9 cellular contexts compared by ENCODE assay signal in the genomic region with DNA sequence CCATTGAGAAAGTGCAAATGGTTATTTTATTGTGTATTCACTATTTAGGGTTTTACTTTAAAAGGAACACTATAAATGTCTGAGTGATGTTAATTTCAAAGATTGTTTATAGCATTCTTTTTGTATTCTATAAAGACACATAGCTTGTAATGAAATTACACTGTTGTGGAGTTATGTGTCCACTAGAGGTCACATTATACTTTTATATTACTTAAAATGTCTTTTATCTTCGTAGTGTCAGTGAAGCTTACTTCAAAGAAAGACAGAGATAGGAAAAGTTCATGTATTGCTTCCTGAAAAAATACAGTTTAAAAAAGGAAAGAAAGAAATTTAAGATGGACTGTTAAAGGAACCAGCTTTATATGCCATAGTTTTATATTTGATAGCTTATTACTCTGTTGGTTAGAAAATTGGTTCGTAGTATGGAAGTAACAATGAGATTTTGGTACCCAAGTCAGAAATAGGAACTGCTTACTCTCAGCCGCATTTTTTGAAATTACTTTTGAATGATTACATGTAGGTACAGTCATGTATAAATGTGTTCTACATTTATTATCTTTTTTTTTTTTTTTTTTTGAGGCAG. TPM values are rescaled to one million over a fixed set of nuclear protein-coding genes. Genes with fewer than 3 reads are reported as not detected.
DNase-seq lines count a peak whose midpoint lies in the region; ATAC-seq and TF ChIP-seq lines count a peak whose summit lies in the region.
"Had no signal": no experiment of that assay in that cellular context is flagged by ENCODE, and none has a peak within 500 bp of the region (broad histone marks: within the 10 kb centered on the region; RNA-seq: fewer than 3 reads in every experiment).

No MANE protein-coding gene starts in this region.

- H3K4me3 ChIP-seq in astrocyte of the cerebellum (ENCODE audit: low read depth, low read length) (no peak overlapping the region), right lobe of liver (no peak overlapping the region)
- H3K4me3 ChIP-seq: SK-N-MC had no signal

- H3K27me3 ChIP-seq in right lobe of liver = no peaks in the 10 kb centered on the region

- DNase-seq in GM03348 (ENCODE audit: low spot score) = peak; percentile 47
- peak; percentile 35 for DNase-seq in M059J (ENCODE audit: low read depth)
- no peak for DNase-seq in astrocyte of the cerebellum (ENCODE audit: low read depth)
- DNase-seq in right lobe of liver = no peak
- no peak for DNase-seq in NCI-H128 (lab: John Stamatoyannopoulos, UW; ENCODE audit: unreplicated experiment)
- no peak for DNase-seq in activated T-cell treated with anti-CD3 and anti-CD28 coated beads for 4 hours
- no peak for DNase-seq in NCI-H446 treated with DMSO at 0.1 percent for 48 hours (lab: John Stamatoyannopoulos, UW)
- no peak for DNase-seq in activated gamma-delta T cell treated with Interleukin-2 at 50 U/mL for 16 hours

- no peak for TF ChIP-seq POLR2A in right lobe of liver (IDR thresholded peaks at IDR 0.05)

- peaks cover 0 to 28% (median 6%) of the 10 kb centered on the region in 4 donors for H3K4me1 ChIP-seq in right lobe of liver

- intact Hi-C loops in right lobe of liver (cut with DNase I) = loop anchor here in 1 of 2 donors (10.0 kb wide), 2 partner anchors 157 to 427 kb away; a partner anchor contains a TSS

- peak; percentile 3 for TF ChIP-seq CTCF in astrocyte of the cerebellum (IDR thresholded peaks at IDR 0.05; ENCODE audit: low read depth, low read length, missing control alignments)
- TF ChIP-seq CTCF in right lobe of liver (IDR thresholded peaks at IDR 0.05) = peak; percentile 61 to 72 (median 63)

- H3K36me3 ChIP-seq in right lobe of liver = no peaks in the 10 kb centered on the region

- in situ Hi-C loops in astrocyte of the cerebellum (cut with HindIII; ENCODE audit: low sequenced_read_pairs) = loop anchor here (25.0 kb wide), 1 partner anchor 224 kb away; no protein-coding TSS in a partner anchor

- peak; percentile 67 to 78 (median 74) for ATAC-seq in right lobe of liver

- H3K27ac ChIP-seq in right lobe of liver = peak overlapping the region in 1 of 3 donors; percentile 38
- H3K27ac ChIP-seq: SK-N-MC had no signal

- WGBS in right lobe of liver (ENCODE audit: insufficient coverage, low coverage, low lambda C conversion rate, missing lambda C conversion rate) = 25% methylated on average over 3 of the region's 3 CpGs

- H3K9me3 ChIP-seq in right lobe of liver = no peaks in the 10 kb centered on the region

RNA-seq across cellular contexts. Expression of a gene that starts 20.5 kb away (rescaled TPM):
- 1.4 and 2.6 TPM in 2 replicates for total RNA-seq in M059J (2014; rRNA removed; shearing (Covaris generic))
- total RNA-seq in right lobe of liver = 1 to 10 TPM; 1.3 to 2.3 (median 1.9) TPM

RNA-seq across cellular contexts. Expression of a gene that starts 20.8 kb away (rescaled TPM):
- 0.91 and 1.5 TPM in 2 replicates for total RNA-seq in M059J (2014; rRNA removed; shearing (Covaris generic))
- total RNA-seq in right lobe of liver = 1 to 10 TPM in 4 of 6 experiments, under 1 TPM in 2; 0.82 to 1.5 (median 1.2) TPM

Comparison
In these comparisons a context has a peak if more than half of its experiments do, and no peak if none do; other contexts are left out.
1. DNase-seq: peak in GM03348 (single experiment) and M059J (single experiment); none in astrocyte of the cerebellum (single experiment), right lobe of liver (0 of 3), NCI-H128 (single experiment), activated T-cell treated with anti-CD3 and anti-CD28 coated beads for 4 hours (single experiment), NCI-H446 treated with DMSO at 0.1 percent for 48 hours (single experiment) and activated gamma-delta T cell treated with Interleukin-2 at 50 U/mL for 16 hours (single experiment).